23 cellular contexts compared by ENCODE assay signal in the genomic region with DNA sequence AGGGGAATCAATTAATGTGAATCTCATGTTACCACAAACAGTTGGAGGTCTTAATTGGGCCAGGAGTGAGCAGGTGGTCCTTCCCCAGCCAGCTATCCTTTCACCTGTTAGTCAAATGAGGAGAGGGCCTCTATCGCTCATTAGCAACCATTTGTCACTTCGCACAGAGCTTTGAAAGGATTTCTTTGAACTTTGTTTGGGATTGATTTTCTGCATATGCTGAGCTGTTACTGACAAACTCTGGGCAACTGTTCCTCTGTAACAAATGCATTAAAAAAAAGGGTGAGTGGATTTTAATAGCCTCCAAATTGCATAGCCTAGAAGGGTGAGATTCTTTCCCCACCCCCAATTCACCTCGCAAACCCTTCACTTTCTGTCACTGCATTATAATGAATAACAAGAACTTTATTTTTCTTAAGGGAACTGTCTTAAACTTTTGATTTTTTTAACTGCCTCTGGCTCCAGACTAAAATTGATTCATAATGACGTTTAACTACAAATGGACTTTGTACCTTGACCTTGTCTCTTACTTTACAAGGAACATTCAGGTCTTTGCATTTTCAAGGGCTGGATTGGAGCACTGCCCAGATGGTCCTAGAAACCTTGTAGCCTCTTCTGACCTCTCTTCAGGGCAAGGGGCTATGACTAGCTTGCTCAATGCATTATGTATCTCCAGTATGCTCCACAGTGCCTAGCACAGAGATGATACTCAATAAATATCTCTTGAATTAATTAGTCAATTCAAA.
DNase-seq lines count a peak whose midpoint lies in the region; ATAC-seq and TF ChIP-seq lines count a peak whose summit lies in the region.
"Had no signal": no experiment of that assay in that cellular context is flagged by ENCODE, and none has a peak within 500 bp of the region (broad histone marks: within the 10 kb centered on the region; RNA-seq: fewer than 3 reads in every experiment).

No MANE protein-coding gene starts in this region.

- H3K4me1 ChIP-seq in body of pancreas: peaks cover 16% of the 10 kb centered on the region
- H3K4me1 ChIP-seq: BE2C had no signal

- TF ChIP-seq POLR2A in body of pancreas (IDR thresholded peaks at IDR 0.05): no peak

- H3K27me3 ChIP-seq in body of pancreas: no peaks in the 10 kb centered on the region
- H3K27me3 ChIP-seq: BE2C had no signal

- no peak overlapping the region for H3K4me3 ChIP-seq in body of pancreas

- peak overlapping the region in 3 of 4 donors; percentile 11 to 60 (median 31) for H3K27ac ChIP-seq in body of pancreas

- no peaks in the 10 kb centered on the region for H3K36me3 ChIP-seq in body of pancreas (replicated peaks in 1 of 2; ENCODE audit: insufficient read depth in 1 of 2, low read depth in 2 of 2)
- H3K36me3 ChIP-seq: BE2C had no signal

- TF ChIP-seq CTCF in body of pancreas (IDR thresholded peaks at IDR 0.05) (no peak), progenitor cell of endocrine pancreas (IDR thresholded peaks at IDR 0.05; ENCODE audit: unreplicated experiment) (no peak)

- H3K4me3 Mint-ChIP-seq in progenitor cell of endocrine pancreas (ENCODE audit: low read depth): no peak overlapping the region
- H3K4me3 Mint-ChIP-seq: activated CD4-positive, alpha-beta T cell treated with anti-CD3 and anti-CD28 coated beads for 36 hours; activated T-cell treated with anti-CD3 and anti-CD28 coated beads, Interleukin-2, amount 50 U/mL, for 4 hours; memory B cell; T-cell had no signal

- H3K36me3 Mint-ChIP-seq in progenitor cell of endocrine pancreas (ENCODE audit: insufficient read depth): no peaks in the 10 kb centered on the region
- H3K36me3 Mint-ChIP-seq: memory B cell, T-cell had no signal

- no peaks in the 10 kb centered on the region for H3K9me3 Mint-ChIP-seq in progenitor cell of endocrine pancreas (ENCODE audit: low read depth)
- H3K9me3 Mint-ChIP-seq: activated T-cell treated with anti-CD3 and anti-CD28 coated beads, Interleukin-2, amount 50 U/mL, for 4 hours; memory B cell; T-cell had no signal

- peak overlapping the region; percentile 80 for H3K27ac Mint-ChIP-seq in progenitor cell of endocrine pancreas
- H3K27ac Mint-ChIP-seq: activated CD4-positive, alpha-beta T cell treated with anti-CD3 and anti-CD28 coated beads for 36 hours; memory B cell; T-cell had no signal

- peak; percentile 25 for DNase-seq in DMS79 treated with DMSO at 0.1 percent for 48 hours (lab: John Stamatoyannopoulos, UW)
- no peak for DNase-seq in DMS79 (lab: John Stamatoyannopoulos, UW)
- peak; percentile 11 for DNase-seq in NCI-H2081 treated with DMSO at 0.1 percent for 48 hours (lab: John Stamatoyannopoulos, UW)
- peak; percentile 53 to 70 (median 59) for DNase-seq in body of pancreas
- no peak for DNase-seq in progenitor cell of endocrine pancreas (ENCODE audit: low spot score, unreplicated experiment)
- DNase-seq in SK-N-DZ (ENCODE audit: low spot score): no peak
- DNase-seq in COLO668 (lab: John Stamatoyannopoulos, UW; ENCODE audit: unreplicated experiment): no peak
- DNase-seq in NCI-H1417 (lab: John Stamatoyannopoulos, UW): no peak
- DNase-seq: activated CD4-positive, alpha-beta T cell treated with anti-CD3 and anti-CD28 coated beads for 36 hours; activated naive CD4-positive, alpha-beta T cell treated with Interleukin-2 at 50 U/mL for 16 hours; activated T-cell treated with anti-CD3 and anti-CD28 coated beads, Interleukin-2, amount 50 U/mL, for 4 hours; amniotic stem cell; BE2C; cortex of kidney; NCI-H187; NCI-H510A treated with DMSO at 0.1 percent for 48 hours; occipital lobe; OCI-M1; SHP77 treated with DMSO at 0.1 percent for 48 hours; stimulated activated CD4-positive, alpha-beta T cell treated with anti-CD3 and anti-CD28 coated beads, Interleukin-4, amount 100 ng/mL, for 24 hours; stimulated activated naive CD4-positive, alpha-beta T cell treated with Interleukin-2 at 50 U/mL for 16 hours; T-cell had no signal

- peaks cover 20% of the 10 kb centered on the region for H3K27me3 Mint-ChIP-seq in progenitor cell of endocrine pancreas
- H3K27me3 Mint-ChIP-seq: activated CD4-positive, alpha-beta T cell treated with anti-CD3 and anti-CD28 coated beads for 36 hours; memory B cell; T-cell had no signal

- no peaks in the 10 kb centered on the region for H3K9me3 ChIP-seq in body of pancreas
- H3K9me3 ChIP-seq: BE2C had no signal

- 21% methylated on average over 4 of the region's 4 CpGs for WGBS in body of pancreas, 2 donors

- H3K4me1 Mint-ChIP-seq in progenitor cell of endocrine pancreas (ENCODE audit: low read depth): peaks cover 16% of the 10 kb centered on the region

- intact Hi-C loops in body of pancreas (cut with DNase I): no loop called here

- peak; percentile 76 for ATAC-seq in body of pancreas
- ATAC-seq: activated CD4-positive, alpha-beta T cell treated with anti-CD3 and anti-CD28 coated beads for 36 hours; activated T-cell treated with anti-CD3 and anti-CD28 coated beads, Interleukin-2, amount 50 U/mL, for 4 hours; T-cell had no signal

Comparison
In these comparisons a context has a peak if more than half of its experiments do, and no peak if none do; other contexts are left out.
1. DNase-seq: peak in DMS79 treated with DMSO at 0.1 percent for 48 hours (single experiment), NCI-H2081 treated with DMSO at 0.1 percent for 48 hours (single experiment) and body of pancreas (4 of 4); none in DMS79 (single experiment), progenitor cell of endocrine pancreas (single experiment), SK-N-DZ (single experiment), COLO668 (single experiment) and NCI-H1417 (0 of 3).